Comparison of ENCODE assay signal across 11 cellular contexts in the genomic region with DNA sequence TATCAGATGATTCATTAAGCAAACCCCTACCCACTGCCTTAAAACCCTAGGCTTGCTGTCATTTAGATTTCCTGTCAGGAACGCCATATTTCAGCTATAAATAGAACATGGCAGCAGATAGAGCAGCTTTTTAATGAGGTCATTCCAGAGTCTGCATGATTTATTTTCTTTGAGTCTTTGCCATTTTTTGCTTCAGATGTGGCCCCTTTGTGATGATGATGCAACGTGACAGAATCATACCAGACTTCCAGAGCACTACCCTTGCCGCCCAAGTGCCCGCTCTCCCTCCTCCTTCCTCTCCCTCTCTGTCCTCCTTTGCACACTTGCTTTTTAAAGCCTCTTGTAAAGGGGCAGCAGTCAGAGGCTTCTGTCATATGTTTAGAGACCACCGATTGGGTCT.
A peak's percentile ranks its signal among the peaks of the same experiment; 100 is the strongest.
DNase-seq lines count a peak whose midpoint lies in the region; ATAC-seq and TF ChIP-seq lines count a peak whose summit lies in the region.
"Had no signal": no experiment of that assay in that cellular context is flagged by ENCODE, and none has a peak within 500 bp of the region (broad histone marks: within the 10 kb centered on the region; RNA-seq: fewer than 3 reads in every experiment).

No MANE protein-coding gene starts in this region.

- TF ChIP-seq CTCF in HEK293 (tag by site-specific recombination; IDR thresholded peaks at IDR 0.05) = no peak

- H3K27ac ChIP-seq in HEK293 (ENCODE audit: extremely low read depth, low read depth, low read length) = peak overlapping the region; percentile 28
- H3K27ac ChIP-seq: cardiac muscle cell had no signal

- ATAC-seq in GM18861 (IDR thresholded peaks at IDR 0.05; ENCODE audit: unreplicated experiment) = no peak

- H3K9me3 ChIP-seq in HEK293 (ENCODE audit: control insufficient read depth, insufficient read depth, low read depth, low read length) = no peaks in the 10 kb centered on the region

- peak; percentile 75 to 76 for DNase-seq in SHP77 (lab: John Stamatoyannopoulos, UW)
- peak; percentile 52 for DNase-seq in fibroblast of peridontal ligament (ENCODE audit: extremely low read depth)
- DNase-seq in retina = peak; percentile 90
- DNase-seq in NCI-H1436 (lab: John Stamatoyannopoulos, UW) = no peak
- no peak for DNase-seq in NCI-H1048 (lab: John Stamatoyannopoulos, UW)
- DNase-seq: GF-D8; NCI-H2081 treated with DMSO at 0.1 percent for 48 hours; stimulated activated CD4-positive, alpha-beta T cell treated with anti-CD3 and anti-CD28 coated beads, Interleukin-4, amount 100 ng/mL, for 1 hour had no signal

- H3K4me3 ChIP-seq in HEK293 (ENCODE audit: low read depth, low read length) = no peak overlapping the region
- H3K4me3 ChIP-seq: cardiac muscle cell had no signal

- POLR2A ChIA-PET in HEK293 (lab: Yijun Ruan, JAX) = no interaction called here

- H3K4me1 ChIP-seq in HEK293 (ENCODE audit: control insufficient read depth, insufficient read depth, low read length) = peaks cover 10% of the 10 kb centered on the region

- CTCF ChIA-PET in HEK293 (lab: Yijun Ruan, JAX) = interaction anchor here (0.6 to 1.4 kb wide), 3 partner anchors 12 to 188 kb away, joined by 3 to 4 read pairs (median 3); no protein-coding TSS in a partner anchor

- no peaks in the 10 kb centered on the region for H3K36me3 ChIP-seq in HEK293 (ENCODE audit: control insufficient read depth in 2 of 2, insufficient read depth in 1 of 2, low read length in 2 of 2)
- H3K36me3 ChIP-seq: cardiac muscle cell had no signal

TF ChIP-seq in HEK293, 187 proteins besides CTCF, POLR2A, EP300 and RAD21 (continues in another document):
- TF ChIP-seq PRDM4 (tag by site-specific recombination; IDR thresholded peaks at IDR 0.05) (no peak), GLI4 (tag by site-specific recombination; IDR thresholded peaks at IDR 0.05) (no peak), SP2 (tag by site-specific recombination; IDR thresholded peaks at IDR 0.05) (no peak; the same call in 1 of the 2 replicates), ZNF549 (tag by site-specific recombination; IDR thresholded peaks at IDR 0.05) (no peak), ZNF530 (tag by site-specific recombination; IDR thresholded peaks at IDR 0.05; ENCODE audit: low read depth) (no peak), ZNF155 (tag by site-specific recombination; IDR thresholded peaks at IDR 0.05) (no peak), ZNF747 (tag by site-specific recombination; IDR thresholded peaks at IDR 0.05) (no peak), ZNF132 (tag by site-specific recombination; IDR thresholded peaks at IDR 0.05; ENCODE audit: borderline replicate concordance) (no peak), KLF1 (tag by site-specific recombination; IDR thresholded peaks at IDR 0.05) (no peak), ZNF362 (tag by site-specific recombination; IDR thresholded peaks at IDR 0.05) (peak; percentile 86), TRIM28 (IDR thresholded peaks at IDR 0.05; ENCODE audit: borderline replicate concordance, low read length) (peak; percentile 54; the same call in 1 of the 2 replicates), ZNF16 (tag by site-specific recombination; IDR thresholded peaks at IDR 0.05; ENCODE audit: low read depth) (no peak), ZNF266 (tag by site-specific recombination; IDR thresholded peaks at IDR 0.05; ENCODE audit: low read depth) (no peak), ZNF596 (tag by site-specific recombination; IDR thresholded peaks at IDR 0.05) (no peak), ZNF843 (tag by site-specific recombination; IDR thresholded peaks at IDR 0.05) (peak; percentile 86), ZNF169 (tag by site-specific recombination; IDR thresholded peaks at IDR 0.05) (no peak), ZNF37A (tag by site-specific recombination; IDR thresholded peaks at IDR 0.05) (no peak), ZFP3 (tag by site-specific recombination; IDR thresholded peaks at IDR 0.05; ENCODE audit: low read depth) (no peak), ZNF184 (tag by site-specific recombination; IDR thresholded peaks at IDR 0.05) (peak; percentile 94)
- TF ChIP-seq, protein P1, sequence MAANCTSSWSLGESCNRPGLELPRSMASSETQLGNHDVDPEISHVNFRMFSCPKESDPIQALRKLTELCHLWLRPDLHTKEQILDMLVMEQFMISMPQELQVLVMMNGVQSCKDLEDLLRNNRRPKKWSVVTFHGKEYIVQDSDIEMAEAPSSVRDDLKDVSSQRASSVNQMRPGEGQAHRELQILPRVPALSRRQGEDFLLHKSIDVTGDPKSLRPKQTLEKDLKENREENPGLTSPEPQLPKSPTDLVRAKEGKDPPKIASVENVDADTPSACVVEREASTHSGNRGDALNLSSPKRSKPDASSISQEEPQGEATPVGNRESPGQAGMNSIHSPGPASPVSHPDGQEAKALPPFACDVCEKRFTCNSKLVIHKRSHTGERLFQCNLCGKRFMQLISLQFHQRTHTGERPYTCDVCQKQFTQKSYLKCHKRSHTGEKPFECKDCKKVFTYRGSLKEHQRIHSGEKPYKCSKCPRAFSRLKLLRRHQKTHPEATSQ (tag by site-specific recombination; IDR thresholded peaks at IDR 0.05) = no peak
- TF ChIP-seq, protein P2, sequence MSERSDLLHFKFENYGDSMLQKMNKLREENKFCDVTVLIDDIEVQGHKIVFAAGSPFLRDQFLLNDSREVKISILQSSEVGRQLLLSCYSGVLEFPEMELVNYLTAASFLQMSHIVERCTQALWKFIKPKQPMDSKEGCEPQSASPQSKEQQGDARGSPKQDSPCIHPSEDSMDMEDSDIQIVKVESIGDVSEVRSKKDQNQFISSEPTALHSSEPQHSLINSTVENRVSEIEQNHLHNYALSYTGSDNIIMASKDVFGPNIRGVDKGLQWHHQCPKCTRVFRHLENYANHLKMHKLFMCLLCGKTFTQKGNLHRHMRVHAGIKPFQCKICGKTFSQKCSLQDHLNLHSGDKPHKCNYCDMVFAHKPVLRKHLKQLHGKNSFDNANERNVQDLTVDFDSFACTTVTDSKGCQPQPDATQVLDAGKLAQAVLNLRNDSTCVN (tag by site-specific recombination; optimal IDR thresholded peaks at IDR 0.05) = no peak
- TF ChIP-seq, protein P3, sequence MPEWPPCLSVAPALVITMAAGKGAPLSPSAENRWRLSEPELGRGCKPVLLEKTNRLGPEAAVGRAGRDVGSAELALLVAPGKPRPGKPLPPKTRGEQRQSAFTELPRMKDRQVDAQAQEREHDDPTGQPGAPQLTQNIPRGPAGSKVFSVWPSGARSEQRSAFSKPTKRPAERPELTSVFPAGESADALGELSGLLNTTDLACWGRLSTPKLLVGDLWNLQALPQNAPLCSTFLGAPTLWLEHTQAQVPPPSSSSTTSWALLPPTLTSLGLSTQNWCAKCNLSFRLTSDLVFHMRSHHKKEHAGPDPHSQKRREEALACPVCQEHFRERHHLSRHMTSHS (tag by site-specific recombination; IDR thresholded peaks at IDR 0.05) = no peak
- TF ChIP-seq, protein P4, sequence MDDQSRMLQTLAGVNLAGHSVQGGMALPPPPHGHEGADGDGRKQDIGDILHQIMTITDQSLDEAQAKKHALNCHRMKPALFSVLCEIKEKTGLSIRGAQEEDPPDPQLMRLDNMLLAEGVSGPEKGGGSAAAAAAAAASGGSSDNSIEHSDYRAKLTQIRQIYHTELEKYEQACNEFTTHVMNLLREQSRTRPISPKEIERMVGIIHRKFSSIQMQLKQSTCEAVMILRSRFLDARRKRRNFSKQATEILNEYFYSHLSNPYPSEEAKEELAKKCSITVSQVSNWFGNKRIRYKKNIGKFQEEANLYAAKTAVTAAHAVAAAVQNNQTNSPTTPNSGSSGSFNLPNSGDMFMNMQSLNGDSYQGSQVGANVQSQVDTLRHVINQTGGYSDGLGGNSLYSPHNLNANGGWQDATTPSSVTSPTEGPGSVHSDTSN (CRISPR knock-in tag; IDR thresholded peaks at IDR 0.05) = no peak

Comparison
In these comparisons a context has a peak if more than half of its experiments do, and no peak if none do; other contexts are left out.
1. DNase-seq: peak in SHP77 (2 of 2), fibroblast of peridontal ligament (single experiment) and retina (single experiment); none in NCI-H1436 (single experiment) and NCI-H1048 (single experiment).